ENCODE assay signal across 14 cellular contexts in the genomic region with DNA sequence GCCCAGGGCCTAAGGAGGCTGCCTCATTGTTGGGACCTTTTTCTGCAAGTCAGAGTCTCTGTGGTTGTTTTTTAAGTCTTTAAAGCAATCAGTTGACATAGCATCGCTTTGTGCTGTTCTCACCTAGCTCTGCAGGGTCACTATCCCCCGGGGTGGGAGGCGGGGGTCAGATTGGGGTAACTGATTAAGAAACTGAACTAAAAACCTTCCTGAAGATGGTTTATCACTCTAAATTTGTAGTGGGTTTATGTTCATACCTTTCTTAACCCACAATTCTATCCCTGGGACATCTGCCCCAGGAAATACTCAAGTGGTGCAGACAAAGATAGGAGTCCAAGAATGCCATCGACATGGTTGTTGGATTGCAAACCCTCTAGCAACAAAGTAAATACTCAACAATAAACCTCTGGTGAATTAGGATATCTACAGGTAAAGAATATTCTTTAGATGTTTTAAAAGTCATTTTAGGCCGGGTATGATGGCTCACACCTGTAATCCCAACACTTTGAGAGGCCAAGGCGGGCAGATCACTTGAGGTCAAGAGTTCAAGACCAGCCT.
"Had no signal": no experiment of that assay in that cellular context is flagged by ENCODE, and none has a peak within 500 bp of the region (broad histone marks: within the 10 kb centered on the region; RNA-seq: fewer than 3 reads in every experiment).

No MANE protein-coding gene starts in this region.

- H3K27me3 ChIP-seq: colonic mucosa, thyroid gland had no signal

- H3K4me3 ChIP-seq: colonic mucosa, psoas muscle, thyroid gland had no signal

- H3K9me3 ChIP-seq: colonic mucosa, psoas muscle, thyroid gland had no signal

- H3K9me3 Mint-ChIP-seq: activated naive CD4-positive, alpha-beta T cell treated with anti-CD3 and anti-CD28 coated beads for 36 hours; activated T-helper 17 cell treated with anti-CD3 and anti-CD28 coated beads, Interleukin-2, amount 50 U/mL, for 72 hours; naive B cell; T-helper 1 cell treated with Interleukin-12 subunit alpha and Interleukin-12 subunit beta and Interleukin-4 antibody, amounts not matched to agents 30 μg/mL and 1 μg/mL, for 36 hours had no signal

- DNase-seq: activated CD4-positive, alpha-beta T cell treated with anti-CD3 and anti-CD28 coated beads, Interleukin-2, amount 50 U/mL, for 1 hour; activated CD4-positive, CD25-positive, alpha-beta regulatory T cell; activated naive CD4-positive, alpha-beta T cell treated with anti-CD3 and anti-CD28 coated beads for 36 hours; activated T-cell treated with anti-CD3 and anti-CD28 coated beads for 4 hours; caudate nucleus; colonic mucosa; effector CD4-positive, alpha-beta T cell; kidney; naive B cell; psoas muscle; stimulated activated CD4-positive, alpha-beta T cell treated with anti-CD3 and anti-CD28 coated beads, Interleukin-4, amount 100 ng/mL, for 24 hours; thyroid gland had no signal

- H3K27ac ChIP-seq: psoas muscle, thyroid gland had no signal

- ATAC-seq: activated T-helper 17 cell treated with anti-CD3 and anti-CD28 coated beads, Interleukin-2, amount 50 U/mL, for 72 hours; psoas muscle had no signal

- H3K36me3 ChIP-seq: colonic mucosa, thyroid gland had no signal

- H3K4me1 Mint-ChIP-seq: activated T-helper 17 cell treated with anti-CD3 and anti-CD28 coated beads, Interleukin-2, amount 50 U/mL, for 72 hours; naive B cell had no signal

- H3K4me3 Mint-ChIP-seq: activated naive CD4-positive, alpha-beta T cell treated with anti-CD3 and anti-CD28 coated beads for 36 hours; activated T-helper 17 cell treated with anti-CD3 and anti-CD28 coated beads, Interleukin-2, amount 50 U/mL, for 72 hours; naive B cell; T-helper 1 cell treated with Interleukin-12 subunit alpha and Interleukin-12 subunit beta and Interleukin-4 antibody, amounts not matched to agents 30 μg/mL and 1 μg/mL, for 36 hours had no signal

- H3K4me1 ChIP-seq: psoas muscle had no signal

- H3K27me3 Mint-ChIP-seq: activated T-helper 17 cell treated with anti-CD3 and anti-CD28 coated beads, Interleukin-2, amount 50 U/mL, for 72 hours; naive B cell had no signal

- H3K36me3 Mint-ChIP-seq: naive B cell had no signal

- H3K27ac Mint-ChIP-seq: activated naive CD4-positive, alpha-beta T cell treated with anti-CD3 and anti-CD28 coated beads for 36 hours; activated T-helper 17 cell treated with anti-CD3 and anti-CD28 coated beads, Interleukin-2, amount 50 U/mL, for 72 hours; naive B cell; T-helper 1 cell treated with Interleukin-12 subunit alpha and Interleukin-12 subunit beta and Interleukin-4 antibody, amounts not matched to agents 30 μg/mL and 1 μg/mL, for 36 hours had no signal
